In genomic region chr2:194550702-194551101, GRCh38 we compare ENCODE assay signal across 15 cellular contexts.
"Had no signal": no experiment of that assay in that cellular context is flagged by ENCODE, and none has a peak within 500 bp of the region (broad histone marks: within the 10 kb centered on the region; RNA-seq: fewer than 3 reads in every experiment).

No MANE protein-coding gene starts in this region.

- H3K27ac ChIP-seq: breast epithelium, ovary, sigmoid colon, thoracic aorta had no signal

- H3K9me3 ChIP-seq: breast epithelium, ovary, sigmoid colon, thoracic aorta had no signal

- H3K27me3 ChIP-seq: breast epithelium, ovary, sigmoid colon had no signal

- ATAC-seq: activated naive CD8-positive, alpha-beta T cell treated with anti-CD3 and anti-CD28 coated beads, Interleukin-2, amount 50 U/mL, for 24 hours; activated T-helper 17 cell treated with anti-CD3 and anti-CD28 coated beads, Interleukin-2, amount 50 U/mL, for 72 hours; effector memory CD8-positive, alpha-beta T cell; naive thymus-derived CD4-positive, alpha-beta T cell had no signal

- H3K4me3 ChIP-seq: breast epithelium, ovary, sigmoid colon, thoracic aorta had no signal

- DNase-seq: activated CD4-positive, alpha-beta T cell treated with anti-CD3 and anti-CD28 coated beads for 1 hour; activated CD4-positive, alpha-beta T cell treated with anti-CD3 and anti-CD28 coated beads, Interleukin-2, amount 50 U/mL, for 4 hours; activated naive CD4-positive, alpha-beta T cell treated with anti-CD3 and anti-CD28 coated beads for 36 hours; activated naive CD8-positive, alpha-beta T cell treated with anti-CD3 and anti-CD28 coated beads, Interleukin-2, amount 50 U/mL, for 24 hours; activated T-cell treated with anti-CD3 and anti-CD28 coated beads for 4 hours; aorta; effector memory CD8-positive, alpha-beta T cell; naive thymus-derived CD4-positive, alpha-beta T cell; ovary; sigmoid colon; stimulated activated CD4-positive, alpha-beta T cell treated with anti-CD3 and anti-CD28 coated beads, Interleukin-1b, Interleukin-23, amount 100 ng/mL, for 48 hours had no signal

- H3K36me3 ChIP-seq: breast epithelium, ovary, sigmoid colon, thoracic aorta had no signal

- FAIRE-seq: islet of Langerhans had no signal

- H3K4me1 ChIP-seq: breast epithelium, sigmoid colon had no signal
